ENCODE assay signal across 8 cellular contexts in the genomic region with DNA sequence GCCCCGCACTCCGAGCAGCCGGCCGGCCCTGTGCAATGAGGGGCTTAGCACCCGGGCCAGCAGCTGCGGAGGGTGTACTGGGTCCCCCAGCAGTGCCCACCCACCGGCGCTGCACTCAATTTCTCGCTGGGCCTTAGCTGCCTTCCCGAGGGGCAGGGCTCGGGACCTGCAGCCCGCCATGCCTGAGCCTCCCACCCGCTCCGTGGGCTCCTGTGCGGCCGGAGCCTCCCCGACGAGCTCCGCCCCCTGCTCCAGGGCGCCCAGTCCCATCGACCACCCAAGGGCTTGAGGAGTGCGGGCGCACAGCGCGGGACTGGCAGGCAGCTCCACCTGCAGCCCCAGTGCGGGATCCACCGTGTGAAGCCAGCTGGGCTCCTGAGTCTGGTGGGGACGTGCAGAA.
DNase-seq lines count a peak whose midpoint lies in the region; ATAC-seq and TF ChIP-seq lines count a peak whose summit lies in the region.
"Not testable (repeated sequence)": the region's sequence is repeated elsewhere in the genome, so short reads cannot be mapped to it uniquely, and the experiment has no call there.

No MANE protein-coding gene starts in this region.

- H3K9me3 ChIP-seq in right lobe of liver, suprapubic skin, upper lobe of right lung: not testable (repeated sequence)

- POLR2A ChIA-PET in WTC11 (lab: Charles Lee); activated naive CD8-positive, alpha-beta T cell treated with anti-CD3 and anti-CD28 coated beads, Interleukin-2, amount 10 ng/mL, durations not matched to agents 7 days and 5 days (lab: Charles Lee): not testable (repeated sequence)

- not testable (repeated sequence) for H3K4me3 ChIP-seq in right lobe of liver, suprapubic skin, upper lobe of right lung

- H3K27me3 Mint-ChIP-seq in WTC11 (ENCODE audit: low read depth); activated naive CD8-positive, alpha-beta T cell treated with anti-CD3 and anti-CD28 coated beads, Interleukin-2, amount 10 ng/mL, durations not matched to agents 7 days and 5 days: not testable (repeated sequence)

- not testable (repeated sequence) for H3K4me3 Mint-ChIP-seq in WTC11; activated naive CD8-positive, alpha-beta T cell treated with anti-CD3 and anti-CD28 coated beads, Interleukin-2, amount 10 ng/mL, durations not matched to agents 7 days and 5 days

- peaks cover 0 to 12% (median 0%) of the 10 kb centered on the region in 4 donors for H3K4me1 ChIP-seq in right lobe of liver
- H3K4me1 ChIP-seq in suprapubic skin: not testable (repeated sequence)
- H3K4me1 ChIP-seq in upper lobe of right lung: peaks cover 11% of the 10 kb centered on the region

- not testable (repeated sequence) for TF ChIP-seq CTCF in WTC11 (IDR thresholded peaks at IDR 0.05); right lobe of liver (IDR thresholded peaks at IDR 0.05); suprapubic skin (IDR thresholded peaks at IDR 0.05); upper lobe of right lung (IDR thresholded peaks at IDR 0.05)

- H3K36me3 Mint-ChIP-seq in WTC11: peaks cover 26% of the 10 kb centered on the region
- H3K36me3 Mint-ChIP-seq in activated naive CD8-positive, alpha-beta T cell treated with anti-CD3 and anti-CD28 coated beads, Interleukin-2, amount 10 ng/mL, durations not matched to agents 7 days and 5 days: not testable (repeated sequence)

- not testable (repeated sequence) for H3K27me3 ChIP-seq in right lobe of liver, suprapubic skin, upper lobe of right lung

- not testable (repeated sequence) for ATAC-seq in WTC11; activated naive CD8-positive, alpha-beta T cell treated with anti-CD3 and anti-CD28 coated beads, Interleukin-2, amount 10 ng/mL, durations not matched to agents 7 days and 5 days (ENCODE audit: low read depth); right lobe of liver; sciatic nerve; upper lobe of right lung

- not testable (repeated sequence) for TF ChIP-seq POLR2A in right lobe of liver (IDR thresholded peaks at IDR 0.05); suprapubic skin (IDR thresholded peaks at IDR 0.05)

- no CpG with 5 or more reads among the region's 28 CpGs for WGBS in right lobe of liver (ENCODE audit: insufficient coverage, low coverage, low lambda C conversion rate, missing lambda C conversion rate)
- 80% methylated on average over 1 of the region's 28 CpGs for WGBS in suprapubic skin

- intact Hi-C loops in cardiac septum (cut with DNase I); right lobe of liver (cut with DNase I); sciatic nerve (cut with DNase I); upper lobe of right lung (cut with DNase I): not testable (repeated sequence)

- peaks cover 39% of the 10 kb centered on the region for H3K9me3 Mint-ChIP-seq in WTC11
- H3K9me3 Mint-ChIP-seq in activated naive CD8-positive, alpha-beta T cell treated with anti-CD3 and anti-CD28 coated beads, Interleukin-2, amount 10 ng/mL, durations not matched to agents 7 days and 5 days: not testable (repeated sequence)

- not testable (repeated sequence) for H3K27ac Mint-ChIP-seq in WTC11; activated naive CD8-positive, alpha-beta T cell treated with anti-CD3 and anti-CD28 coated beads, Interleukin-2, amount 10 ng/mL, durations not matched to agents 7 days and 5 days

- DNase-seq in WTC11 (ENCODE audit: low spot score) (peak; percentile 8), cardiac septum (ENCODE audit: low spot score) (peak; percentile 46), right lobe of liver (peak in 2 of 3 donors; percentile 31 to 37), mesenteric fat pad (ENCODE audit: low spot score) (peak; percentile 73), sciatic nerve (ENCODE audit: low spot score) (peak; percentile 30), suprapubic skin (ENCODE audit: low spot score in 2 of 2) (peak; percentile 51 to 57), upper lobe of right lung (peak; percentile 58)
- peak; percentile 15 for DNase-seq in activated naive CD8-positive, alpha-beta T cell treated with anti-CD3 and anti-CD28 coated beads, Interleukin-2, amount 10 ng/mL, durations not matched to agents 7 days and 5 days

- not testable (repeated sequence) for H3K36me3 ChIP-seq in right lobe of liver, suprapubic skin, upper lobe of right lung

- CTCF ChIA-PET in WTC11 (lab: Charles Lee): not testable (repeated sequence)

- TF ChIP-seq EP300 in suprapubic skin (IDR thresholded peaks at IDR 0.05): not testable (repeated sequence)

- not testable (repeated sequence) for H3K4me1 Mint-ChIP-seq in WTC11
- peaks cover 18% of the 10 kb centered on the region for H3K4me1 Mint-ChIP-seq in activated naive CD8-positive, alpha-beta T cell treated with anti-CD3 and anti-CD28 coated beads, Interleukin-2, amount 10 ng/mL, durations not matched to agents 7 days and 5 days

- H3K27ac ChIP-seq in right lobe of liver, suprapubic skin, upper lobe of right lung: not testable (repeated sequence)

Comparison
In these comparisons a context has a peak if more than half of its experiments do, and no peak if none do; other contexts are left out.
1. DNase-seq: peak in every context shown above with its lines; median percentile 73 in mesenteric fat pad; 58 in upper lobe of right lung; 54 in suprapubic skin; 46 in cardiac septum; 34 in right lobe of liver; 30 in sciatic nerve; 15 in activated naive CD8-positive, alpha-beta T cell treated with anti-CD3 and anti-CD28 coated beads, Interleukin-2, amount 10 ng/mL, durations not matched to agents 7 days and 5 days; 8 in WTC11.